22 cellular contexts compared by ENCODE assay signal in the genomic region with DNA sequence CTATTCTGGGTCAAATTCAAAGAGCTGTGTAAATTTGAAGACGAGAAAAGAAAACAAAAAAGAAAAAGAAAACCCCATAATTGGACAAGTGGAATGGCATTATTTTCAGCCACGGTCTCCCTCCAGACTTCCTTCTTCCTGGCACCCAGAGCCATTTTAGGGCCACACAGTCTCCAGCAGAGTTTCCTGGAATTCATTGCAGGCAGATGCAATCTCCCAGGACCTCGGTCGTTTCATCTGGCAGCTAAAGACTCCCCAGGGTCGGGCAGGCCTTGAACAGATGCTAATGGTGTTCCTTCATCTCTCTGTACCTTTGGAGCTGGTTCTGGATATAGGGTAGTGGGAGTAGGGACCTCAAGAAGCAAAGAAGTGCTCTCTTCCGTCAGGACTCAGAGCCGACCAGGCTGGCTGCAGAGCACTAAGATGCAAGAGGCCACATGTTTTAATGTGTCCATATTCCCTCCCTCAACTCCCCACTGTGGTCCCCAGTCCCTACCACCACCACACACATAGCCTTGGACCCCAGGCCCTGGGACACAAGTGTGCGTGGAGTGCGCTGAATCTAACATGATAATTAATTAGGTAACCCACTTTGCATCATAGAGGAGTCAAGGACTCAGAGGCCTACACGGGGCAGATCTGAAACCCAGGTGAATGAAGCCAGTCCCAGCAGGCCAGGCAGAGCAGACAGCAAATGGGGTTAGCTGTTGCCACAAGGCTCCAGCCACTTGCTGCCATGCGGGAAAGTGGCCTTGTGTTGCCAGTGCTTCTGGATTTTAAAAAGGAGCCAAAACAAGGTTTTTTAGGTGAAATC.
"Had no signal": no experiment of that assay in that cellular context is flagged by ENCODE, and none has a peak within 500 bp of the region (broad histone marks: within the 10 kb centered on the region; RNA-seq: fewer than 3 reads in every experiment).

No MANE protein-coding gene starts in this region.

- H3K27ac ChIP-seq: testis, vagina had no signal

- H3K27me3 ChIP-seq: testis, vagina had no signal

- DNase-seq: activated B cell treated with CpG ODN at 0.5 μM for 24 hours; activated CD4-positive, alpha-beta T cell treated with anti-CD3 and anti-CD28 coated beads for 36 hours; activated CD4-positive, alpha-beta T cell treated with anti-CD3 and anti-CD28 coated beads, Interleukin-2, amount 50 U/mL, for 48 hours; activated CD8-positive, alpha-beta memory T cell treated with anti-CD3 and anti-CD28 coated beads, Interleukin-2, amount 50 U/mL, for 48 hours; activated naive CD4-positive, alpha-beta T cell treated with Interleukin-2 at 50 U/mL for 16 hours; activated naive CD8-positive, alpha-beta T cell treated with anti-CD3 and anti-CD28 coated beads for 36 hours; activated T-cell treated with anti-CD3 and anti-CD28 coated beads, Interleukin-2, amount 50 U/mL, for 48 hours; central memory CD4-positive, alpha-beta T cell; dermis blood vessel endothelial cell; effector CD8-positive, alpha-beta T cell; hypothalamus; left cardiac atrium; nucleus accumbens; small intestine; stimulated activated CD4-positive, alpha-beta T cell treated with anti-CD3 and anti-CD28 coated beads, Interleukin-15, amount 100 ng/mL, for 24 hours; T1000; testis had no signal

- H3K4me3 ChIP-seq: testis, vagina had no signal

- H3K9me3 ChIP-seq: testis, vagina had no signal

- H3K36me3 ChIP-seq: vagina had no signal

- FAIRE-seq: astrocyte, frontal cortex, islet of Langerhans, small intestine had no signal

- H3K4me1 ChIP-seq: testis, vagina had no signal

- ATAC-seq: activated CD4-positive, alpha-beta T cell treated with anti-CD3 and anti-CD28 coated beads for 36 hours; esophagus mucosa had no signal
